8 cellular contexts compared by ENCODE assay signal in genomic region chr7:77698042-77698625, GRCh38. TPM values are rescaled to one million over a fixed set of nuclear protein-coding genes. Genes with fewer than 3 reads are reported as not detected.
A peak's percentile ranks its signal among the peaks of the same experiment; 100 is the strongest.
DNase-seq lines count a peak whose midpoint lies in the region; ATAC-seq and TF ChIP-seq lines count a peak whose summit lies in the region.

No MANE protein-coding gene starts in this region.

- H3K4me1 ChIP-seq in GM23338 (ENCODE audit: insufficient read depth) (peaks cover 21% of the 10 kb centered on the region), Peyer's patch (peaks cover 0 to 49% (median 11%) of the 10 kb centered on the region in 4 donors), rectal smooth muscle tissue (ENCODE audit: control insufficient read depth, insufficient read depth, low read length) (peaks cover 11% of the 10 kb centered on the region)

- H3K4me1 Mint-ChIP-seq in GM23338, result peaks cover 31% of the 10 kb centered on the region

- TF ChIP-seq POLR2A in Peyer's patch (IDR thresholded peaks at IDR 0.05), result no peak

- peaks cover 8% of the 10 kb centered on the region for H3K36me3 Mint-ChIP-seq in GM23338 (ENCODE audit: low read depth)

- TF ChIP-seq CTCF in GM23338 (conservative IDR thresholded peaks at IDR 0.05; ENCODE audit: low read depth in 2 of 2) (no peak), Peyer's patch (IDR thresholded peaks at IDR 0.05) (no peak), epithelial cell of esophagus (IDR thresholded peaks at IDR 0.05; ENCODE audit: insufficient read depth, low read depth, low read length, missing control alignments) (no peak)

- H3K27ac ChIP-seq in GM23338 (ENCODE audit: low read depth) (no peak overlapping the region), Peyer's patch (peak overlapping the region; percentile 91 to 99 (median 96)), rectal smooth muscle tissue (ENCODE audit: low read depth, low read length) (peak overlapping the region; percentile 95)

- H3K36me3 ChIP-seq in GM23338 (ENCODE audit: insufficient read depth), result no peaks in the 10 kb centered on the region
- H3K36me3 ChIP-seq in Peyer's patch, result no peaks in the 10 kb centered on the region
- H3K36me3 ChIP-seq in rectal smooth muscle tissue (ENCODE audit: control insufficient read depth, insufficient read depth, low read length), result no peaks in the 10 kb centered on the region

- H3K9me3 ChIP-seq in Peyer's patch, result no peaks in the 10 kb centered on the region

- peak overlapping the region; percentile 98 for H3K4me3 ChIP-seq in GM23338
- peak overlapping the region; percentile 69 to 88 (median 83) for H3K4me3 ChIP-seq in Peyer's patch
- peak overlapping the region; percentile 94 for H3K4me3 ChIP-seq in epithelial cell of esophagus (ENCODE audit: low read length)
- H3K4me3 ChIP-seq in rectal smooth muscle tissue (ENCODE audit: low read length), result peak overlapping the region; percentile 77

- H3K9ac ChIP-seq in rectal smooth muscle tissue (ENCODE audit: low read length), result no peak overlapping the region

- no peak overlapping the region for H2AFZ ChIP-seq in GM23338

- H3K27me3 Mint-ChIP-seq in GM23338 (ENCODE audit: insufficient read depth, low read depth, poor library complexity), result peaks cover 8% of the 10 kb centered on the region

- no peaks in the 10 kb centered on the region for H3K9me2 ChIP-seq in GM23338 (ENCODE audit: insufficient read depth)

- peaks cover 94% of the 10 kb centered on the region for H3K79me2 ChIP-seq in GM23338 (replicated peaks; ENCODE audit: insufficient read depth)

- no peak for ATAC-seq in GM23338
- no peak for ATAC-seq in GM18909 (IDR thresholded peaks at IDR 0.05; ENCODE audit: poor library complexity, unreplicated experiment)
- no peak for ATAC-seq in HG03432 (IDR thresholded peaks at IDR 0.05; ENCODE audit: unreplicated experiment)

- H3K27me3 ChIP-seq in GM23338 (ENCODE audit: insufficient read depth) (no peaks in the 10 kb centered on the region), Peyer's patch (no peaks in the 10 kb centered on the region), rectal smooth muscle tissue (ENCODE audit: control insufficient read depth, insufficient read depth, low read length) (no peaks in the 10 kb centered on the region)

- H3K9me3 Mint-ChIP-seq in GM23338, result no peaks in the 10 kb centered on the region

- H3K27ac Mint-ChIP-seq in GM23338, result no peak overlapping the region

- H3F3A ChIP-seq in GM23338 (replicated peaks; ENCODE audit: low read depth), result no peaks in the 10 kb centered on the region

- peak overlapping the region; percentile 93 for H3K4me2 ChIP-seq in GM23338

- peak overlapping the region; percentile 99 for H3K4me3 Mint-ChIP-seq in GM23338

- DNase-seq in GM23338 (ENCODE audit: low spot score) (no peak), Peyer's patch (no peak), epithelial cell of esophagus (ENCODE audit: low read depth) (no peak), NCI-H446 treated with DMSO at 0.1 percent for 48 hours (lab: John Stamatoyannopoulos, UW) (no peak), NCI-H2029 (lab: John Stamatoyannopoulos, UW) (no peak)

- H4K20me1 ChIP-seq in GM23338 (replicated peaks; ENCODE audit: insufficient read depth), result peaks cover 13% of the 10 kb centered on the region; the same call in 1 of the 2 replicates

TF ChIP-seq in GM23338, 12 proteins besides CTCF, POLR2A, EP300 and RAD21:
- TF ChIP-seq EZH2 (IDR thresholded peaks at IDR 0.05; ENCODE audit: low read depth, unreplicated experiment) (no peak), ZNF331 (CRISPR knock-in tag; IDR thresholded peaks at IDR 0.05; ENCODE audit: low read depth) (no peak), ZNF114 (CRISPR knock-in tag; IDR thresholded peaks at IDR 0.05) (no peak), ETS1 (IDR thresholded peaks at IDR 0.05) (no peak), NANOG (IDR thresholded peaks at IDR 0.05; ENCODE audit: borderline replicate concordance) (no peak), POLR2AphosphoS5 (IDR thresholded peaks at IDR 0.05; ENCODE audit: low read depth) (no peak), STAT1 (IDR thresholded peaks at IDR 0.05; ENCODE audit: unreplicated experiment) (no peak), JUNB (IDR thresholded peaks at IDR 0.05; ENCODE audit: unreplicated experiment) (no peak), CREB1 (CRISPR knock-in tag; IDR thresholded peaks at IDR 0.05; ENCODE audit: low read depth) (no peak)

RNA-seq across cellular contexts. Expression of gene RSBN1L, which starts 1.9 kb away (rescaled TPM):
- 19.7 and 20.0 TPM in 2 replicates for total RNA-seq in GM23338 (2014; rRNA removed; shearing (Covaris generic))
- 7.7 and 9.7 TPM in 2 replicates for polyA plus RNA-seq in GM23338 (2016; fragmentation: Nextera tagmentation; extraction: Ambion mirVana)
- total RNA-seq in Peyer's patch, result 10 to 100 TPM; 18.9 to 57.8 (median 23.6) TPM
